8 cellular contexts compared by ENCODE assay signal in the genomic region with DNA sequence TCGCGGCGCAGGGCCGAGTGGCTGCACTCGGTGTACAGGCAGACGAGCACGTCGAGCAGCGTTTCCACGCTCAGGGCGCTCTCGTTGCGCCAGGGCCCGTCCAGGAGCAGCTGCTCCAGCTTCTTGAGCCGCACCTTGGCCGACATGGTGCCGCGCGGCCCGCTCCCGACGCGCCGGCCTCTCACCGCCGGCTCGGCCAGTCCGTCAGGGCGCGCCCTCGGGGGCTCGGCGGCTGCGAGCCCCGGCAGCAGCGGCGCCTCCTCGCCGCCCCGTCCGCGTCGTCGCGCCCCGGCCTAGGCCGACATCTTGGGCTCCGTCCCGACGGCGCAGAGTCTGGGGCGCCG. TPM values are rescaled to one million over a fixed set of nuclear protein-coding genes. Genes with fewer than 3 reads are reported as not detected.
DNase-seq lines count a peak whose midpoint lies in the region; ATAC-seq and TF ChIP-seq lines count a peak whose summit lies in the region.

No MANE protein-coding gene starts in this region.

- peaks cover 12% of the 10 kb centered on the region for H3K4me1 Mint-ChIP-seq in activated T-cell treated with anti-CD3 and anti-CD28 coated beads, Interleukin-2, amount 50 U/mL, for 24 hours (ENCODE audit: low read depth)

- DNase-seq in GM12864 (ENCODE audit: low read depth) (no peak), aorta (peak in 1 of 2 donors; percentile 84), AG08395 (ENCODE audit: low spot score) (no peak), HPDE6-E6E7 (ENCODE audit: extremely low spot score) (no peak)
- DNase-seq in activated T-cell treated with anti-CD3 and anti-CD28 coated beads, Interleukin-2, amount 50 U/mL, for 24 hours, result no peak

- 0 to 1% methylated on average over 24 to 53 of the region's 53 CpGs for WGBS in mesodermal cell (ENCODE audit: insufficient coverage in 2 of 2), 2 experiments
- WGBS in aorta, 2 donors, result 0% methylated on average over 27 to 53 of the region's 53 CpGs

- no peaks in the 10 kb centered on the region for H3K9me3 ChIP-seq in mesodermal cell (ENCODE audit: control insufficient read depth, low read length)
- H3K9me3 ChIP-seq in aorta (ENCODE audit: control insufficient read depth, low read length), result no peaks in the 10 kb centered on the region

- H3K27ac Mint-ChIP-seq in activated T-cell treated with anti-CD3 and anti-CD28 coated beads, Interleukin-2, amount 50 U/mL, for 24 hours, result no peak overlapping the region

- ATAC-seq in HG03354 (IDR thresholded peaks at IDR 0.05; ENCODE audit: poor library complexity, severe bottlenecking, unreplicated experiment) (peak; percentile 29), aorta (ENCODE audit: low FRiP score) (peak; percentile 1)

- H3K4me3 ChIP-seq in GM12864 (ENCODE audit: low read depth, low read length) (peak overlapping the region; percentile 82), mesodermal cell (ENCODE audit: extremely low read depth, insufficient read depth, low read length, poor library complexity, severe bottlenecking) (peak overlapping the region; percentile 75), aorta (ENCODE audit: low read length in 2 of 2) (peak overlapping the region; percentile 67 to 87)

- no peaks in the 10 kb centered on the region for H3K9me3 Mint-ChIP-seq in activated T-cell treated with anti-CD3 and anti-CD28 coated beads, Interleukin-2, amount 50 U/mL, for 24 hours

- H3K36me3 ChIP-seq in mesodermal cell (ENCODE audit: control insufficient read depth, insufficient read depth, low read length) (peaks cover 28% of the 10 kb centered on the region), aorta (ENCODE audit: control insufficient read depth in 1 of 2, insufficient read depth in 2 of 2, low read length in 1 of 2) (no peaks in the 10 kb centered on the region)

- H3K36me3 Mint-ChIP-seq in activated T-cell treated with anti-CD3 and anti-CD28 coated beads, Interleukin-2, amount 50 U/mL, for 24 hours (ENCODE audit: low read depth), result no peaks in the 10 kb centered on the region

- peaks cover 40% of the 10 kb centered on the region for H3K27me3 Mint-ChIP-seq in activated T-cell treated with anti-CD3 and anti-CD28 coated beads, Interleukin-2, amount 50 U/mL, for 24 hours

- H3K27me3 ChIP-seq in aorta (ENCODE audit: control insufficient read depth in 1 of 2, insufficient read depth in 2 of 2, low read length in 1 of 2), result no peaks in the 10 kb centered on the region

- H3K4me1 ChIP-seq in mesodermal cell (ENCODE audit: control insufficient read depth, insufficient read depth, low read length, poor library complexity, severe bottlenecking), result peaks cover 12% of the 10 kb centered on the region
- H3K4me1 ChIP-seq in aorta (ENCODE audit: control insufficient read depth in 1 of 2, insufficient read depth in 2 of 2, low read length in 2 of 2), result no peaks in the 10 kb centered on the region

- intact Hi-C loops in aorta (cut with DNase I), result no loop called here

- H3K4me3 Mint-ChIP-seq in activated T-cell treated with anti-CD3 and anti-CD28 coated beads, Interleukin-2, amount 50 U/mL, for 24 hours, result no peak overlapping the region

- TF ChIP-seq CTCF in GM12864 (IDR thresholded peaks at IDR 0.05; ENCODE audit: low read depth, low read length, missing control alignments), result no peak

- H3K27ac ChIP-seq in cingulate gyrus (ENCODE audit: low read depth, low read length), result peak overlapping the region; percentile 60
- peak overlapping the region; percentile 67 for H3K27ac ChIP-seq in mesodermal cell (ENCODE audit: low read depth, low read length, severe bottlenecking)
- peak overlapping the region; percentile 15 to 58 for H3K27ac ChIP-seq in aorta (ENCODE audit: low read depth in 1 of 2, low read length in 2 of 2)

RNA-seq across cellular contexts. Expression of a gene that starts 0.3 kb away (rescaled TPM):
- 110 TPM for polyA plus RNA-seq in mesodermal cell (2013, experiment 1 of 2)
- 93.0 TPM for polyA plus RNA-seq in mesodermal cell (2013, experiment 2 of 2)
- total RNA-seq in aorta, result 100 to 1,000 TPM in 1 of 2 donors, 10 to 100 TPM in 1; 95.8 to 101 TPM
- 10 to 100 TPM; 18.4 to 31.9 TPM for polyA plus RNA-seq in aorta

RNA-seq across cellular contexts. Expression of a gene that starts 27.0 kb away (rescaled TPM):
- polyA plus RNA-seq in mesodermal cell (2013, experiment 1 of 2), result not detected
- not detected for polyA plus RNA-seq in mesodermal cell (2013, experiment 2 of 2)
- total RNA-seq in aorta, result not detected
- not detected for polyA plus RNA-seq in aorta

RNA-seq across cellular contexts. Expression of a gene that starts 37.5 kb away (rescaled TPM):
- polyA plus RNA-seq in mesodermal cell (2013, experiment 1 of 2), result not detected
- polyA plus RNA-seq in mesodermal cell (2013, experiment 2 of 2), result not detected
- total RNA-seq in aorta, result 1 to 10 TPM in 1 of 2 donors, under 1 TPM in 1; 0.68 to 4.8 TPM
- polyA plus RNA-seq in aorta, result 1 to 10 TPM in 1 of 2 donors, not detected in 1; 7.4 TPM
